In the genomic region with DNA sequence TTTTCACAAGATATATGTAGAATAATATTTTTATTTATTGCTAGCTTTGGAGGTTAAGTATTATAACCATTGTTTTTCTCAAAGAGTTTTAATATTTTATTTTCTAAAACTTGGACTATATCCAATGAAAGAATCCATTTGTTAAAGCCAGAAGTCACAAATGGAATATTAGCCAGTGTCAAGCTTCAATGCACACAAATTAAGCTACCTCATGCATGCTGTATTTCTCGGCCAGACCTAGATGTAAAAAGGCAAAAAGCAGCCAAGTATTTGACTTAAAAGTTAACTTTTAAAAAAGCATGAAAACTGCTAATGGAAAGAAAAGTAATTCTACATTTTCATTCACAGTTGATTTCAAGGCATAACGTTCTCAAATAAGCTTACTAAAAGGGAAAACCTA, we compare ENCODE assay signal across 18 cellular contexts.
DNase-seq lines count a peak whose midpoint lies in the region; ATAC-seq and TF ChIP-seq lines count a peak whose summit lies in the region.
"Had no signal": no experiment of that assay in that cellular context is flagged by ENCODE, and none has a peak within 500 bp of the region (broad histone marks: within the 10 kb centered on the region; RNA-seq: fewer than 3 reads in every experiment).

No MANE protein-coding gene starts in this region.

- peak overlapping the region; percentile 15; the same call in 1 of the 2 replicates for H3K4me2 ChIP-seq in BLaER1
- H3K4me2 ChIP-seq: A549, SK-N-SH had no signal

- DNase-seq in NCI-H1436 treated with DMSO at 0.1 percent for 48 hours (lab: John Stamatoyannopoulos, UW) (no peak), inferior parietal cortex (ENCODE audit: extremely low spot score) (no peak), CD1c-positive myeloid dendritic cell (ENCODE audit: extremely low spot score) (no peak), NCI-H2196 treated with DMSO at 0.1 percent for 48 hours (lab: John Stamatoyannopoulos, UW; ENCODE audit: unreplicated experiment) (no peak)
- DNase-seq: activated B cell treated with CpG ODN at 0.5 μM for 24 hours; activated T-cell treated with anti-CD3 and anti-CD28 coated beads, Interleukin-2, amount 50 U/mL, for 4 hours; anterior cingulate cortex; dorsolateral prefrontal cortex; foreskin fibroblast; naive thymus-derived CD4-positive, alpha-beta T cell; NCI-H1417 treated with DMSO at 0.1 percent for 48 hours; SK-N-SH; tibial artery had no signal

- peak; percentile 72 for TF ChIP-seq EP300 in Ishikawa (IDR thresholded peaks at IDR 0.05; ENCODE audit: borderline replicate concordance)

- H4K20me1 ChIP-seq in BLaER1: no peaks in the 10 kb centered on the region

- no peak overlapping the region for H3K9ac ChIP-seq in BLaER1
- H3K9ac ChIP-seq: SK-N-SH had no signal

- peaks cover 9% of the 10 kb centered on the region; the same call in 1 of the 2 replicates for H3K4me1 ChIP-seq in BLaER1
- H3K4me1 ChIP-seq: A549, tibial artery had no signal

- TF ChIP-seq RAD21 in Ishikawa (IDR thresholded peaks at IDR 0.05; ENCODE audit: low read depth): no peak

- H3K36me3 ChIP-seq in BLaER1: no peaks in the 10 kb centered on the region
- H3K36me3 ChIP-seq: tibial artery had no signal

- H3K27ac ChIP-seq in BLaER1: no peak overlapping the region
- H3K27ac ChIP-seq: A549, dorsolateral prefrontal cortex, tibial artery had no signal

- no peaks in the 10 kb centered on the region for H3K9me3 ChIP-seq in BLaER1
- H3K9me3 ChIP-seq: A549, SK-N-SH, tibial artery had no signal

- peak; percentile 27 for ATAC-seq in GM19463 (IDR thresholded peaks at IDR 0.05; ENCODE audit: unreplicated experiment)
- peak; percentile 27 for ATAC-seq in HG02943 (IDR thresholded peaks at IDR 0.05; ENCODE audit: low read depth, unreplicated experiment)
- ATAC-seq: A549; activated T-cell treated with anti-CD3 and anti-CD28 coated beads, Interleukin-2, amount 50 U/mL, for 4 hours; naive thymus-derived CD4-positive, alpha-beta T cell had no signal

- H3K4me3 ChIP-seq in BLaER1: no peak overlapping the region
- H3K4me3 ChIP-seq: A549, dorsolateral prefrontal cortex, tibial artery had no signal

- H3K27me3 ChIP-seq in BLaER1: no peaks in the 10 kb centered on the region
- H3K27me3 ChIP-seq: dorsolateral prefrontal cortex, tibial artery had no signal

TF ChIP-seq in Ishikawa, 13 proteins besides CTCF, POLR2A, EP300 and RAD21:
- 0 out of 2 replicates have a peak, but pooled peaks have one; percentile 54 for TF ChIP-seq FOXM1 (IDR thresholded peaks at IDR 0.05; ENCODE audit: borderline replicate concordance, low read depth)
- no peak for TF ChIP-seq EGR1 (IDR thresholded peaks at IDR 0.05)
- no peak for TF ChIP-seq CEBPB (IDR thresholded peaks at IDR 0.05)
- TF ChIP-seq NFIC (IDR thresholded peaks at IDR 0.05): peak; percentile 85
- TF ChIP-seq, protein P1, sequence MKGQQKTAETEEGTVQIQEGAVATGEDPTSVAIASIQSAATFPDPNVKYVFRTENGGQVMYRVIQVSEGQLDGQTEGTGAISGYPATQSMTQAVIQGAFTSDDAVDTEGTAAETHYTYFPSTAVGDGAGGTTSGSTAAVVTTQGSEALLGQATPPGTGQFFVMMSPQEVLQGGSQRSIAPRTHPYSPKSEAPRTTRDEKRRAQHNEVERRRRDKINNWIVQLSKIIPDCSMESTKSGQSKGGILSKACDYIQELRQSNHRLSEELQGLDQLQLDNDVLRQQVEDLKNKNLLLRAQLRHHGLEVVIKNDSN (IDR thresholded peaks at IDR 0.05): no peak
- peak; percentile 63 for TF ChIP-seq TEAD4 (IDR thresholded peaks at IDR 0.05)
- 0 out of 2 replicates have a peak, but pooled peaks have one; percentile 49 for TF ChIP-seq TCF12 (IDR thresholded peaks at IDR 0.05; ENCODE audit: low read depth)
- TF ChIP-seq, protein P2, sequence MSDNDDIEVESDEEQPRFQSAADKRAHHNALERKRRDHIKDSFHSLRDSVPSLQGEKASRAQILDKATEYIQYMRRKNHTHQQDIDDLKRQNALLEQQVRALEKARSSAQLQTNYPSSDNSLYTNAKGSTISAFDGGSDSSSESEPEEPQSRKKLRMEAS (IDR thresholded peaks at IDR 0.05): 0 out of 2 replicates have a peak, but pooled peaks have one; percentile 22
- no peak for TF ChIP-seq ZBTB7A (IDR thresholded peaks at IDR 0.05; ENCODE audit: low read depth)
TF ChIP-seq in Ishikawa: peak in this region for 5.
